Comparison of ENCODE assay signal across 23 cellular contexts in genomic region chr13:91620670-91621141, GRCh38.
DNase-seq lines count a peak whose midpoint lies in the region; ATAC-seq and TF ChIP-seq lines count a peak whose summit lies in the region.
"Had no signal": no experiment of that assay in that cellular context is flagged by ENCODE, and none has a peak within 500 bp of the region (broad histone marks: within the 10 kb centered on the region; RNA-seq: fewer than 3 reads in every experiment).

No MANE protein-coding gene starts in this region.

- no peak overlapping the region for H3K9ac ChIP-seq in mesendoderm (ENCODE audit: low read length)
- H3K9ac ChIP-seq: BLaER1 had no signal

- no CpG with 5 or more reads among the region's 2 CpGs for WGBS in mesendoderm (ENCODE audit: extremely low coverage, insufficient coverage, low lambda C conversion rate)

- no peaks in the 10 kb centered on the region for H3K27me3 ChIP-seq in mesendoderm (ENCODE audit: insufficient read depth, low read length, poor library complexity)
- H3K27me3 ChIP-seq: BLaER1 had no signal

- no peaks in the 10 kb centered on the region for H3K36me3 ChIP-seq in mesendoderm (ENCODE audit: control insufficient read depth, insufficient read depth, low read length)
- H3K36me3 ChIP-seq: BLaER1 had no signal

- H3K79me1 ChIP-seq in mesendoderm (ENCODE audit: low read length), result no peaks in the 10 kb centered on the region

- H3K56ac ChIP-seq in mesendoderm (ENCODE audit: low read length), result no peak overlapping the region

- ATAC-seq in SK-N-SH treated with all-trans-retinoic acid at 6 μM for 48 hours (peak; percentile 57; the same call in 2 of the 3 replicates), GM18511 (IDR thresholded peaks at IDR 0.05; ENCODE audit: unreplicated experiment) (no peak), GM21825 (IDR thresholded peaks at IDR 0.05; ENCODE audit: unreplicated experiment) (no peak)
- no peak for ATAC-seq in activated T-cell treated with anti-CD3 and anti-CD28 coated beads, Interleukin-2, amount 50 U/mL, for 4 hours

- no peak overlapping the region for H2AK5ac ChIP-seq in mesendoderm (ENCODE audit: low read length)

- H4K8ac ChIP-seq in mesendoderm (ENCODE audit: low read depth, low read length), result no peak overlapping the region

- H3K4me1 Mint-ChIP-seq in activated T-cell treated with anti-CD3 and anti-CD28 coated beads, Interleukin-2, amount 50 U/mL, for 4 hours (ENCODE audit: low read depth), result no peaks in the 10 kb centered on the region
- H3K4me1 Mint-ChIP-seq: B cell; CD14-positive monocyte; CD4-positive, alpha-beta memory T cell; CD4-positive, CD25-positive, alpha-beta regulatory T cell; CD8-positive, alpha-beta memory T cell had no signal

- no peaks in the 10 kb centered on the region for H3K27me3 Mint-ChIP-seq in activated T-cell treated with anti-CD3 and anti-CD28 coated beads, Interleukin-2, amount 50 U/mL, for 4 hours (ENCODE audit: low read depth)
- H3K27me3 Mint-ChIP-seq: B cell had no signal

- H3K4me1 ChIP-seq in mesendoderm (ENCODE audit: control insufficient read depth, low read depth, low read length), result peaks cover 3% of the 10 kb centered on the region
- H3K4me1 ChIP-seq: BLaER1 had no signal

- no peak overlapping the region for H3K27ac ChIP-seq in mesendoderm (ENCODE audit: low read depth, low read length)
- H3K27ac ChIP-seq: BLaER1 had no signal

- no peaks in the 10 kb centered on the region for H3K79me2 ChIP-seq in mesendoderm (ENCODE audit: control insufficient read depth, insufficient read depth, low read length)

- no peaks in the 10 kb centered on the region for H3K9me3 Mint-ChIP-seq in activated T-cell treated with anti-CD3 and anti-CD28 coated beads, Interleukin-2, amount 50 U/mL, for 4 hours

- H4K5ac ChIP-seq in mesendoderm (ENCODE audit: low read length), result no peak overlapping the region

- H3K36me3 Mint-ChIP-seq in activated T-cell treated with anti-CD3 and anti-CD28 coated beads, Interleukin-2, amount 50 U/mL, for 4 hours (ENCODE audit: insufficient read depth), result no peaks in the 10 kb centered on the region
- H3K36me3 Mint-ChIP-seq: CD14-positive monocyte; CD4-positive, alpha-beta memory T cell; CD4-positive, CD25-positive, alpha-beta regulatory T cell; CD8-positive, alpha-beta memory T cell had no signal

- H3K4ac ChIP-seq in mesendoderm (ENCODE audit: low read depth, low read length), result peak overlapping the region; percentile 36

- H3K18ac ChIP-seq in mesendoderm (ENCODE audit: low read length), result no peak overlapping the region

- no peak overlapping the region for H2BK120ac ChIP-seq in mesendoderm (ENCODE audit: low read depth, low read length)

- H2BK15ac ChIP-seq in mesendoderm (replicated peaks; ENCODE audit: low read depth), result no peak overlapping the region

- no peak overlapping the region for H3K4me3 ChIP-seq in mesendoderm (ENCODE audit: low read length)
- H3K4me3 ChIP-seq: BLaER1 had no signal

- no peak overlapping the region for H3K23ac ChIP-seq in mesendoderm (ENCODE audit: low read length)

- H3K4me3 Mint-ChIP-seq in activated T-cell treated with anti-CD3 and anti-CD28 coated beads, Interleukin-2, amount 50 U/mL, for 4 hours, result no peak overlapping the region
- H3K4me3 Mint-ChIP-seq: B cell; CD14-positive monocyte; CD4-positive, alpha-beta memory T cell; CD4-positive, CD25-positive, alpha-beta regulatory T cell; CD8-positive, alpha-beta memory T cell had no signal

- H2BK5ac ChIP-seq in mesendoderm (ENCODE audit: low read length), result no peak overlapping the region

- no peak overlapping the region for H3K4me2 ChIP-seq in mesendoderm (ENCODE audit: low read length)
- H3K4me2 ChIP-seq: BLaER1 had no signal

- DNase-seq in SK-N-DZ (ENCODE audit: low spot score) (peak; percentile 90), mesendoderm (no peak), AG08395 (ENCODE audit: low spot score) (no peak)
- DNase-seq in activated T-cell treated with anti-CD3 and anti-CD28 coated beads, Interleukin-2, amount 50 U/mL, for 4 hours, result no peak
- DNase-seq: 8988T; ACHN; AML-193; C1 segment of cervical spinal cord; CD4-positive, alpha-beta memory T cell; CD4-positive, CD25-positive, alpha-beta regulatory T cell; CD8-positive, alpha-beta memory T cell; COR-L47; DMS 273 treated with DMSO at 0.1 percent for 48 hours; DMS153; DMS53; DMS79 treated with DMSO at 0.1 percent for 48 hours; GF-D8 had no signal

TF ChIP-seq in SK-N-SH treated with all-trans-retinoic acid at 6 μM for 48 hours, 23 proteins besides CTCF, POLR2A, EP300 and RAD21:
- TF ChIP-seq TCF4 (CRISPR knock-in tag; IDR thresholded peaks at IDR 0.05; ENCODE audit: borderline replicate concordance), result peak; percentile 22; the same call in 1 of the 2 replicates
- 0 out of 2 replicates have a peak, but pooled peaks have one; percentile 15 for TF ChIP-seq ISL1 (CRISPR knock-in tag; IDR thresholded peaks at IDR 0.05)
- TF ChIP-seq PATZ1 (CRISPR knock-in tag; IDR thresholded peaks at IDR 0.05; ENCODE audit: borderline replicate concordance), result no peak
